In the genomic region with DNA sequence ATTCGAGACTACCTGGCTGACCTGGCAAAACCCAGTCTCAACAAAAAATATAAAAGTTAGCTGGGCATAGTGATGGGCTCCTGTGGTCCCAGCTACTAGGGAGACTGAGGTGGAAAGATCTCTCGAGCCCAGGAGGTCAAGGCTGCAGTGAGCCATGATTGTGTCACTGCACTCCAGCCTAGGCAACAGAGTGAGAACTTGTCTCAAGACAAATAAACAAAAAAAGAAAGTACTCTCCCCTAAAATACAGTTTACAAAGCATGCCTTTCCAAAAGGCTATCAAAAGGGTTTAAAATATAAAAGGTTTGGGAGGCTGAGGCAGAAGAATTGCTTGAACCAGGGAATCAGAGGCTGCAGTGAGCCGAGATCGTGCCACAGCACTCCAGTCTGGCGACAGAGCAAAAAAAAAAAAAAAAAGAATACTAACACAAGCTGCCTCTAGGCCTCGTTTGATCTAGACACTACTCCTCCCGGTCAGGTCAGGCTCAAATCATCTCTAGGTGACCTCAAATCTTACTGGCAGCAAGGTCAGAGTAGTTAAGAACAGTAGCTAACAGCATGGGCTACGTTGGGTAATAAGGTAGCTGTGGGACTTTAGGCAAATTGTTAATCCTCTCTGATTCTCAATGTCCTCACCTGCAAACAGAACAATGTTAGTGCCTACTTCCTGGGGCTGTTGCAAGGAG, we compare ENCODE assay signal across 18 cellular contexts. TPM values are rescaled to one million over a fixed set of nuclear protein-coding genes. Genes with fewer than 3 reads are reported as not detected.
A peak's percentile ranks its signal among the peaks of the same experiment; 100 is the strongest.
DNase-seq lines count a peak whose midpoint lies in the region; FAIRE-seq and TF ChIP-seq lines count a peak whose summit lies in the region.
"Had no signal": no experiment of that assay in that cellular context is flagged by ENCODE, and none has a peak within 500 bp of the region (broad histone marks: within the 10 kb centered on the region; RNA-seq: fewer than 3 reads in every experiment).

No MANE protein-coding gene starts in this region.

- H3K27me3 ChIP-seq in NT2/D1 (ENCODE audit: insufficient read depth, insufficient read length) (no peaks in the 10 kb centered on the region), H1 (replicated peaks in 1 of 4; ENCODE audit: control insufficient read depth in 3 of 4, extremely low read depth in 1 of 4, insufficient read depth in 3 of 4, low read length in 3 of 4) (no peaks in the 10 kb centered on the region), left ventricle myocardium inferior (ENCODE audit: low read depth) (no peaks in the 10 kb centered on the region)

- H3K4ac ChIP-seq in H1 (replicated peaks; ENCODE audit: insufficient read length, low read depth, low read length), result no peak overlapping the region

- TF ChIP-seq RAD21 in H1 (IDR thresholded peaks at IDR 0.05 in 1 of 2, conservative IDR thresholded peaks at IDR 0.05 in 1 of 2; ENCODE audit: low read depth in 2 of 2, low read length in 2 of 2), result no peak

- no peak overlapping the region for H4K8ac ChIP-seq in H1 (ENCODE audit: extremely low read depth, insufficient read depth, low read length)

- H2AFZ ChIP-seq in H1 (ENCODE audit: low read length), result no peak overlapping the region

- H2BK120ac ChIP-seq in H1 (replicated peaks; ENCODE audit: low read depth, low read length), result no peak overlapping the region

- H4K91ac ChIP-seq in H1 (replicated peaks; ENCODE audit: insufficient read length, low read length), result no peak overlapping the region

- no peak overlapping the region for H2BK5ac ChIP-seq in H1 (ENCODE audit: low read depth, low read length)

- CTCF ChIA-PET in H1 (lab: Charles Lee; ENCODE audit: partially characterized antibody), result interaction anchor here (0.6 to 2.7 kb wide), 15 partner anchors 8 to 391 kb away, joined by 3 to 13 read pairs (median 4); partner anchors contain the start of gene NAIF1

- H3K56ac ChIP-seq in H1 (replicated peaks; ENCODE audit: insufficient read length, low read depth, low read length), result no peak overlapping the region

- peaks cover 57% of the 10 kb centered on the region for H3K4me1 Mint-ChIP-seq in nephron progenitor cell

- H3K9ac ChIP-seq in NT2/D1 (ENCODE audit: insufficient read length, low read depth), result peak overlapping the region; percentile 5
- no peak overlapping the region for H3K9ac ChIP-seq in H1 (replicated peaks in 1 of 4; ENCODE audit: extremely low read depth in 1 of 4, low read depth in 3 of 4, low read length in 3 of 4)

- no peak for TF ChIP-seq CTCF in H1 (IDR thresholded peaks at IDR 0.05; ENCODE audit: control extremely low read depth in 1 of 3, insufficient read depth in 1 of 3, low read depth in 1 of 3, low read length in 3 of 3)
- TF ChIP-seq CTCF in nephron progenitor cell (IDR thresholded peaks at IDR 0.05), result no peak
- TF ChIP-seq CTCF in left ventricle myocardium inferior (IDR thresholded peaks at IDR 0.05; ENCODE audit: borderline replicate concordance), result no peak

- 0 out of 2 replicates have a peak overlapping the region, but pooled peaks have one; percentile 34 for H2AK5ac ChIP-seq in H1 (ENCODE audit: low read depth, low read length)

- no peaks in the 10 kb centered on the region for H3K79me1 ChIP-seq in H1 (ENCODE audit: low read depth, low read length)

- H3K4me2 ChIP-seq in H1 (ENCODE audit: insufficient read depth in 1 of 2, low read depth in 2 of 2, low read length in 2 of 2), result no peak overlapping the region

- H3K4me3 ChIP-seq in NT2/D1 (ENCODE audit: insufficient read length, low read depth) (no peak overlapping the region), H1 (ENCODE audit: extremely low read depth in 1 of 4, insufficient read depth in 2 of 4, low read depth in 3 of 4, low read length in 4 of 4) (no peak overlapping the region), left ventricle myocardium inferior (no peak overlapping the region)

- H2BK15ac ChIP-seq in H1 (ENCODE audit: low read length), result peak overlapping the region; percentile 95; the same call in 1 of the 2 replicates

- peak overlapping the region; percentile 79 for H3K27ac Mint-ChIP-seq in nephron progenitor cell
- H3K27ac Mint-ChIP-seq: activated CD8-positive, alpha-beta memory T cell treated with anti-CD3 and anti-CD28 coated beads, Interleukin-2, amount 10 ng/mL, durations not matched to agents 7 days and 5 days; B cell had no signal

- no peak for TF ChIP-seq POLR2A in H1 (IDR thresholded peaks at IDR 0.05; ENCODE audit: control extremely low read depth in 1 of 2, low read depth in 2 of 2, low read length in 2 of 2)

- POLR2A ChIA-PET in H1 (lab: Charles Lee; ENCODE audit: partially characterized antibody), result interaction anchor here (1.1 kb wide), 1 partner anchor 9 kb away, joined by 3 read pairs; no protein-coding TSS in a partner anchor

- intact Hi-C loops in left ventricle myocardium inferior (cut with micrococcal nuclease), result no loop called here
- intact Hi-C loops in posterior cingulate gyrus (cut with DNase I), result no loop called here

- no peak overlapping the region for H3K4me3 Mint-ChIP-seq in nephron progenitor cell
- H3K4me3 Mint-ChIP-seq: activated CD8-positive, alpha-beta memory T cell treated with anti-CD3 and anti-CD28 coated beads, Interleukin-2, amount 10 ng/mL, durations not matched to agents 7 days and 5 days; B cell had no signal

- H3K4me1 ChIP-seq in NT2/D1 (ENCODE audit: insufficient read depth, insufficient read length) (peaks cover 14% of the 10 kb centered on the region), H1 (replicated peaks in 1 of 4; ENCODE audit: control insufficient read depth in 3 of 4, insufficient read depth in 4 of 4, low read length in 3 of 4) (peaks cover 0 to 17% (median 13%) of the 10 kb centered on the region in 4 experiments; a peak in 4 of 7 replicates), left ventricle myocardium inferior (peaks cover 41% of the 10 kb centered on the region)

- H3K27me3 Mint-ChIP-seq in nephron progenitor cell (ENCODE audit: low read depth, poor library complexity), result no peaks in the 10 kb centered on the region
- H3K27me3 Mint-ChIP-seq: B cell had no signal

- H2BK20ac ChIP-seq in H1 (ENCODE audit: low read length), result no peak overlapping the region

- H3K9me3 Mint-ChIP-seq in nephron progenitor cell, result no peaks in the 10 kb centered on the region

- no peaks in the 10 kb centered on the region for H3K9me3 ChIP-seq in NT2/D1 (ENCODE audit: insufficient read depth, low read length)
- H3K9me3 ChIP-seq in H1 (ENCODE audit: insufficient read depth in 2 of 2, low read depth in 1 of 2, low read length in 1 of 2), result no peaks in the 10 kb centered on the region
- H3K9me3 ChIP-seq in left ventricle myocardium inferior (replicated peaks), result no peaks in the 10 kb centered on the region

- H3K79me2 ChIP-seq in H1 (ENCODE audit: control insufficient read depth in 1 of 2, insufficient read depth in 2 of 2, low read length in 2 of 2), result no peaks in the 10 kb centered on the region

- no peak for TF ChIP-seq EP300 in H1 (IDR thresholded peaks at IDR 0.05; ENCODE audit: borderline replicate concordance in 1 of 2, low read depth in 2 of 2, low read length in 2 of 2)

- H4K20me1 ChIP-seq in H1 (replicated peaks in 1 of 2; ENCODE audit: control insufficient read depth in 1 of 2, insufficient read depth in 2 of 2, low read length in 2 of 2), result no peaks in the 10 kb centered on the region

- no peak overlapping the region for H3K18ac ChIP-seq in H1 (ENCODE audit: extremely low read depth, low read length)

- DNase-seq in NT2/D1 (ENCODE audit: low read depth, low spot score) (no peak), H1 (ENCODE audit: low read depth in 1 of 2, low spot score in 2 of 2) (no peak), nephron progenitor cell (no peak), urothelium cell line (ENCODE audit: low spot score) (no peak), left ventricle myocardium inferior (no peak), posterior cingulate gyrus (no peak)
- DNase-seq in stimulated activated CD4-positive, alpha-beta T cell treated with anti-CD3 and anti-CD28 coated beads, Interleukin-4, amount 100 ng/mL, for 1 hour, result no peak
- DNase-seq: activated CD4-positive, alpha-beta T cell treated with anti-CD3 and anti-CD28 coated beads for 1 hour; activated CD8-positive, alpha-beta memory T cell treated with anti-CD3 and anti-CD28 coated beads, Interleukin-2, amount 10 ng/mL, durations not matched to agents 7 days and 5 days; activated gamma-delta T cell; amygdala; Calu3; midbrain; right cardiac atrium; stimulated activated naive CD8-positive, alpha-beta T cell treated with anti-CD3 and anti-CD28 coated beads, Interleukin-15, Interleukin-2, amounts not matched to agents 100 U/mL and 50 U/mL, for 24 hours had no signal

- FAIRE-seq in H1 (lab: Jason Lieb, UNC) (no peak), urothelium cell line (lab: Jason Lieb, UNC) (no peak)
- FAIRE-seq: endometrium, G401.6 had no signal

- H2BK12ac ChIP-seq in H1 (ENCODE audit: low read depth, low read length), result peak overlapping the region; percentile 88; the same call in 1 of the 2 replicates

- H3K27ac ChIP-seq in H1 (ENCODE audit: low read depth, low read length) (no peak overlapping the region), left ventricle myocardium inferior (replicated peaks) (no peak overlapping the region)

- peaks cover 8% of the 10 kb centered on the region for H3K36me3 Mint-ChIP-seq in nephron progenitor cell (ENCODE audit: low read depth)

- no peak overlapping the region for H4K5ac ChIP-seq in H1 (ENCODE audit: insufficient read length, low read depth, low read length)

- H3K14ac ChIP-seq in H1 (ENCODE audit: insufficient read length), result no peak overlapping the region

- no peak overlapping the region for H3K23ac ChIP-seq in H1 (ENCODE audit: insufficient read length)

- 88% methylated on average over 8 of the region's 8 CpGs; no CpG with 5 or more reads in 1 of the 2 experiments for WGBS in H1 (ENCODE audit: extremely low coverage in 1 of 2, insufficient coverage in 1 of 2, insufficient read length in 1 of 2, insufficient replicate concordance in 2 of 2, low coverage in 1 of 2, low lambda C conversion rate in 2 of 2, missing lambda C conversion rate in 1 of 2), 2 experiments

- peaks cover 2% of the 10 kb centered on the region; the same call in 1 of the 2 replicates for H3K23me2 ChIP-seq in H1 (ENCODE audit: low read depth, low read length)

- H3K36me3 ChIP-seq in NT2/D1 (ENCODE audit: insufficient read depth, insufficient read length, low read length), result peaks cover 6% of the 10 kb centered on the region
- H3K36me3 ChIP-seq in H1 (ENCODE audit: control insufficient read depth in 2 of 4, insufficient read depth in 4 of 4, low read length in 3 of 4), result peaks cover 0 to 2% (median 0%) of the 10 kb centered on the region in 4 experiments; a peak in 1 of 8 replicates
- H3K36me3 ChIP-seq in left ventricle myocardium inferior, result peaks cover 19% of the 10 kb centered on the region

RNA-seq across cellular contexts. Expression of gene NAIF1, which starts 9.3 kb away (rescaled TPM):
- 8.7 and 11.6 TPM in 2 replicates for total RNA-seq in H1 (2021; fragmentation: NEBNext Ultra II Directional; extraction: Animal tissue kit (Norgen Biotek cat#: 25700))
- polyA plus RNA-seq in H1 (2011; rRNA removed), result 9.0 and 11.2 TPM in 2 replicates
- polyA plus RNA-seq in H1 (2011; cell fraction: cytosol; rRNA removed), result 12.5 TPM
- 10.5 TPM for polyA plus RNA-seq in H1 (2011; cell fraction: nucleus; rRNA removed)
- polyA plus RNA-seq in H1 (2012, experiment 1 of 2), result 7.3 to 9.9 TPM (median 9.4 TPM) in 4 replicates
- polyA plus RNA-seq in H1 (2012, experiment 2 of 2), result 7.0 TPM
- polyA plus RNA-seq in H1 (2013, experiment 1 of 2), result 5.9 TPM
- 5.8 TPM for polyA plus RNA-seq in H1 (2013, experiment 2 of 2)
- 8.0 and 10.2 TPM in 2 replicates for polyA minus RNA-seq in H1 (2011; rRNA and poly(A)+ RNA removed)
- polyA minus RNA-seq in H1 (2011; cell fraction: cytosol; rRNA and poly(A)+ RNA removed), result 6.5 TPM
- 5.1 TPM for polyA minus RNA-seq in H1 (2011; cell fraction: nucleus; rRNA and poly(A)+ RNA removed)
- total RNA-seq in left ventricle myocardium inferior, result 7.9 TPM

RNA-seq across cellular contexts. Expression of gene SLC25A25, which starts 10.2 kb away (rescaled TPM):
- total RNA-seq in H1 (2021; fragmentation: NEBNext Ultra II Directional; extraction: Animal tissue kit (Norgen Biotek cat#: 25700)), result 16.8 and 18.5 TPM in 2 replicates
- 6.5 and 10.0 TPM in 2 replicates for polyA plus RNA-seq in H1 (2011; rRNA removed)
- polyA plus RNA-seq in H1 (2011; cell fraction: cytosol; rRNA removed), result 13.4 TPM
- 20.4 TPM for polyA plus RNA-seq in H1 (2011; cell fraction: nucleus; rRNA removed)
- polyA plus RNA-seq in H1 (2012, experiment 1 of 2), result 13.0 to 16.1 TPM (median 14.5 TPM) in 4 replicates
- polyA plus RNA-seq in H1 (2012, experiment 2 of 2), result 11.4 TPM
- polyA plus RNA-seq in H1 (2013, experiment 1 of 2), result 6.5 TPM
- polyA plus RNA-seq in H1 (2013, experiment 2 of 2), result 6.8 TPM
- polyA minus RNA-seq in H1 (2011; rRNA and poly(A)+ RNA removed), result 11.8 and 11.9 TPM in 2 replicates
- 15.9 TPM for polyA minus RNA-seq in H1 (2011; cell fraction: cytosol; rRNA and poly(A)+ RNA removed)
- 11.6 TPM for polyA minus RNA-seq in H1 (2011; cell fraction: nucleus; rRNA and poly(A)+ RNA removed)
- 5.4 TPM for total RNA-seq in left ventricle myocardium inferior
